Comparison of ENCODE assay signal across 8 cellular contexts in genomic region chr4:76688737-76689078, GRCh38.
DNase-seq lines count a peak whose midpoint lies in the region; ATAC-seq and TF ChIP-seq lines count a peak whose summit lies in the region.

No MANE protein-coding gene starts in this region.

- H3K9ac ChIP-seq in BLaER1 (peak overlapping the region; percentile 97), mucosa of rectum (ENCODE audit: low read depth in 1 of 2, low read length in 2 of 2) (peak overlapping the region; percentile 92 to 95)

- ATAC-seq in HG02885 (IDR thresholded peaks at IDR 0.05; ENCODE audit: poor library complexity, unreplicated experiment) (peak; percentile 35), HG02938 (IDR thresholded peaks at IDR 0.05; ENCODE audit: unreplicated experiment) (no peak)

- peak overlapping the region; percentile 88 for H3K4me2 ChIP-seq in BLaER1

- TF ChIP-seq CTCF in MCF 10A (IDR thresholded peaks at IDR 0.05; ENCODE audit: unreplicated experiment): no peak

- no peaks in the 10 kb centered on the region for H3K27me3 ChIP-seq in BLaER1
- H3K27me3 ChIP-seq in mucosa of rectum (ENCODE audit: control insufficient read depth in 2 of 2, insufficient read depth in 2 of 2, low read length in 2 of 2): peaks cover 4 to 5% of the 10 kb centered on the region in 2 donors

- H3K9me3 ChIP-seq in BLaER1: no peaks in the 10 kb centered on the region
- H3K9me3 ChIP-seq in mucosa of rectum (ENCODE audit: control insufficient read depth in 2 of 2, low read length in 2 of 2): no peaks in the 10 kb centered on the region

- H3K36me3 Mint-ChIP-seq in MCF 10A (ENCODE audit: insufficient read depth, unreplicated experiment): peaks cover 6% of the 10 kb centered on the region

- H3K9me3 Mint-ChIP-seq in MCF 10A (ENCODE audit: unreplicated experiment): no peaks in the 10 kb centered on the region

- peak overlapping the region; percentile 86 for H3K4me3 Mint-ChIP-seq in MCF 10A (ENCODE audit: unreplicated experiment)

- peak overlapping the region; percentile 84 for H3K4me3 ChIP-seq in BLaER1
- peak overlapping the region; percentile 63 to 82 for H3K4me3 ChIP-seq in mucosa of rectum (ENCODE audit: low read length in 2 of 2)

- POLR2A ChIA-PET in MCF 10A (lab: Yijun Ruan, JAX): interaction anchor here (0.6 to 5.1 kb wide), 19 partner anchors 8 to 475 kb away, joined by 3 to 86 read pairs (median 7); partner anchors contain the start of genes SCARB2 and SHROOM3

- no TSS peak for BruUV-seq in MCF 10A (replicated peaks; lab: Mats Ljungman, UMichigan)

- H3K27ac ChIP-seq in BLaER1 (peak overlapping the region; percentile 98), mucosa of rectum (ENCODE audit: low read depth in 2 of 2, low read length in 2 of 2) (peak overlapping the region; percentile 87 to 94)

- DNase-seq in MCF 10A (ENCODE audit: unreplicated experiment): no peak
- DNase-seq in retina: no peak
- no peak for DNase-seq in HCEC 1CT
- no peak for DNase-seq in NCI-H1694 treated with DMSO at 0.1 percent for 48 hours (lab: John Stamatoyannopoulos, UW)

- no peaks in the 10 kb centered on the region for H4K20me1 ChIP-seq in BLaER1

- CTCF ChIA-PET in MCF 10A (lab: Yijun Ruan, JAX): interaction anchor here (0.5 to 1.0 kb wide), 3 partner anchors 9 to 51 kb away, joined by 3 read pairs; no protein-coding TSS in a partner anchor

- H3K36me3 ChIP-seq in BLaER1 (0 out of 2 replicates have a peak, but pooled peaks cover 3% of the 10 kb centered on the region), mucosa of rectum (ENCODE audit: control insufficient read depth in 2 of 2, insufficient read depth in 2 of 2, low read length in 2 of 2) (no peaks in the 10 kb centered on the region)

- H3K4me1 Mint-ChIP-seq in MCF 10A (ENCODE audit: insufficient read depth, unreplicated experiment): peaks cover 27% of the 10 kb centered on the region

- no peaks in the 10 kb centered on the region for H3K27me3 Mint-ChIP-seq in MCF 10A (ENCODE audit: insufficient read depth, unreplicated experiment)

- intact Hi-C loops in MCF 10A (cut with micrococcal nuclease): loop anchor here (2.0 kb wide), 1 partner anchor 70 kb away; no protein-coding TSS in a partner anchor

- H3K27ac Mint-ChIP-seq in MCF 10A (ENCODE audit: low read depth, unreplicated experiment): peak overlapping the region; percentile 82

- peaks cover 53% of the 10 kb centered on the region for H3K4me1 ChIP-seq in BLaER1
- H3K4me1 ChIP-seq in mucosa of rectum (ENCODE audit: control insufficient read depth in 2 of 2, insufficient read depth in 2 of 2, low read length in 2 of 2): peaks cover 37 to 40% of the 10 kb centered on the region in 2 donors
